In genomic region chr4:25154594-25155265, GRCh38 we compare ENCODE assay signal across 21 cellular contexts. TPM values are rescaled to one million over a fixed set of nuclear protein-coding genes. Genes with fewer than 3 reads are reported as not detected.
DNase-seq lines count a peak whose midpoint lies in the region; TF ChIP-seq lines count a peak whose summit lies in the region.
"Had no signal": no experiment of that assay in that cellular context is flagged by ENCODE, and none has a peak within 500 bp of the region (broad histone marks: within the 10 kb centered on the region; RNA-seq: fewer than 3 reads in every experiment).

No MANE protein-coding gene starts in this region.

- no peak overlapping the region for H3K4me3 Mint-ChIP-seq in nephron
- H3K4me3 Mint-ChIP-seq in activated CD4-positive, alpha-beta memory T cell treated with anti-CD3 and anti-CD28 coated beads, Interleukin-2, amount 10 ng/mL, durations not matched to agents 7 days and 5 days: no peak overlapping the region
- H3K4me3 Mint-ChIP-seq: activated naive CD4-positive, alpha-beta T cell treated with anti-CD3 and anti-CD28 coated beads for 36 hours; IgD-negative memory B cell; memory B cell; neural crest cell had no signal

- peaks cover 9% of the 10 kb centered on the region; the same call in 1 of the 2 replicates for H3K79me2 ChIP-seq in PC-9 (ENCODE audit: low read depth)

- TF ChIP-seq CTCF in epithelial cell of proximal tubule (conservative IDR thresholded peaks at IDR 0.05; ENCODE audit: low read depth, low read length) (no peak), nephron (IDR thresholded peaks at IDR 0.05; ENCODE audit: unreplicated experiment in 3 of 3) (no peak), PC-9 (conservative IDR thresholded peaks at IDR 0.05) (no peak)

- DNase-seq in DMS53 (lab: John Stamatoyannopoulos, UW) (peak; percentile 87), NCI-H526 (lab: John Stamatoyannopoulos, UW) (peak; percentile 31 to 61), epithelial cell of proximal tubule (ENCODE audit: low read depth) (no peak), PC-9 (no peak), NCI-H345 (lab: John Stamatoyannopoulos, UW) (no peak)
- no peak for DNase-seq in activated naive CD4-positive, alpha-beta T cell (lab: John Stamatoyannopoulos, UW)
- DNase-seq in activated CD4-positive, alpha-beta memory T cell treated with anti-CD3 and anti-CD28 coated beads, Interleukin-2, amount 10 ng/mL, durations not matched to agents 7 days and 5 days: no peak
- DNase-seq: activated CD4-positive, alpha-beta T cell treated with anti-CD3 and anti-CD28 coated beads, Interleukin-2, amount 50 U/mL, for 1 hour; activated naive CD4-positive, alpha-beta T cell treated with anti-CD3 and anti-CD28 coated beads for 36 hours; DMS79; effector memory CD4-positive, alpha-beta T cell; HCEC 1CT; MM.1S; NCI-H1694; NCI-H226; SW 1271 had no signal

- H3K9me2 ChIP-seq in PC-9 (ENCODE audit: insufficient read depth): no peaks in the 10 kb centered on the region

- H3K4me3 ChIP-seq in epithelial cell of proximal tubule (ENCODE audit: low read depth, low read length) (peak overlapping the region; percentile 8), PC-9 (no peak overlapping the region)
- H3K4me3 ChIP-seq: ascending aorta had no signal

- H3K27ac ChIP-seq in PC-9: no peak overlapping the region
- H3K27ac ChIP-seq: ascending aorta had no signal

- peaks cover 14% of the 10 kb centered on the region; the same call in 1 of the 2 replicates for H3K4me1 ChIP-seq in PC-9 (replicated peaks; ENCODE audit: insufficient read depth)
- H3K4me1 ChIP-seq: ascending aorta had no signal

- peaks cover 7% of the 10 kb centered on the region for H3K4me1 Mint-ChIP-seq in nephron
- H3K4me1 Mint-ChIP-seq in activated CD4-positive, alpha-beta memory T cell treated with anti-CD3 and anti-CD28 coated beads, Interleukin-2, amount 10 ng/mL, durations not matched to agents 7 days and 5 days: peaks cover 17% of the 10 kb centered on the region

- H3F3A ChIP-seq in PC-9 (ENCODE audit: insufficient read depth, low read depth): peaks cover 7% of the 10 kb centered on the region; the same call in 1 of the 2 replicates

- H3K36me3 ChIP-seq in PC-9 (ENCODE audit: low read depth): no peaks in the 10 kb centered on the region

- no peaks in the 10 kb centered on the region for H3K9me3 Mint-ChIP-seq in nephron
- H3K9me3 Mint-ChIP-seq in activated CD4-positive, alpha-beta memory T cell treated with anti-CD3 and anti-CD28 coated beads, Interleukin-2, amount 10 ng/mL, durations not matched to agents 7 days and 5 days: no peaks in the 10 kb centered on the region
- H3K9me3 Mint-ChIP-seq: activated naive CD4-positive, alpha-beta T cell treated with anti-CD3 and anti-CD28 coated beads for 36 hours; IgD-negative memory B cell; memory B cell; neural crest cell had no signal

- CTCF ChIA-PET in PC-9 (lab: Charles Lee): no interaction called here
- CTCF ChIA-PET in activated CD4-positive, alpha-beta memory T cell treated with anti-CD3 and anti-CD28 coated beads, Interleukin-2, amount 10 ng/mL, durations not matched to agents 7 days and 5 days (lab: Charles Lee): interaction anchor here (1.0 to 1.8 kb wide), 2 partner anchors 10 to 157 kb away, joined by 3 to 7 read pairs; no protein-coding TSS in a partner anchor

- intact Hi-C loops in PC-9 (cut with micrococcal nuclease; ENCODE audit: unreplicated experiment): loop anchor here (5.0 kb wide), 1 partner anchor 213 kb away; no protein-coding TSS in a partner anchor

- no peaks in the 10 kb centered on the region for H3K27me3 ChIP-seq in PC-9 (ENCODE audit: insufficient read depth, low read depth)
- H3K27me3 ChIP-seq: ascending aorta had no signal

- H3K27me3 Mint-ChIP-seq in nephron (ENCODE audit: low read depth): no peaks in the 10 kb centered on the region
- no peaks in the 10 kb centered on the region for H3K27me3 Mint-ChIP-seq in activated CD4-positive, alpha-beta memory T cell treated with anti-CD3 and anti-CD28 coated beads, Interleukin-2, amount 10 ng/mL, durations not matched to agents 7 days and 5 days
- H3K27me3 Mint-ChIP-seq: IgD-negative memory B cell, memory B cell had no signal

- H4K20me1 ChIP-seq in PC-9 (ENCODE audit: insufficient read depth): no peaks in the 10 kb centered on the region

- BruUV-seq in PC-9 (replicated peaks; lab: Mats Ljungman, UMichigan): no TSS peak

- peak overlapping the region; percentile 63 to 92 (median 86) for H3K27ac Mint-ChIP-seq in nephron
- no peak overlapping the region for H3K27ac Mint-ChIP-seq in activated CD4-positive, alpha-beta memory T cell treated with anti-CD3 and anti-CD28 coated beads, Interleukin-2, amount 10 ng/mL, durations not matched to agents 7 days and 5 days
- H3K27ac Mint-ChIP-seq: activated naive CD4-positive, alpha-beta T cell treated with anti-CD3 and anti-CD28 coated beads for 36 hours; IgD-negative memory B cell; memory B cell had no signal

- H3K9me3 ChIP-seq in PC-9 (ENCODE audit: insufficient read depth, low read depth): no peaks in the 10 kb centered on the region
- H3K9me3 ChIP-seq: ascending aorta had no signal

- POLR2A ChIA-PET in PC-9 (lab: Charles Lee; ENCODE audit: unreplicated experiment): no interaction called here
- POLR2A ChIA-PET in activated CD4-positive, alpha-beta memory T cell treated with anti-CD3 and anti-CD28 coated beads, Interleukin-2, amount 10 ng/mL, durations not matched to agents 7 days and 5 days (lab: Charles Lee): interaction anchor here (0.9 kb wide), 1 partner anchor 81 kb away, joined by 3 read pairs; no protein-coding TSS in a partner anchor

- H2AFZ ChIP-seq in PC-9: no peak overlapping the region

- peaks cover 4% of the 10 kb centered on the region for H3K36me3 Mint-ChIP-seq in nephron (ENCODE audit: low read depth)
- peaks cover 29% of the 10 kb centered on the region for H3K36me3 Mint-ChIP-seq in activated CD4-positive, alpha-beta memory T cell treated with anti-CD3 and anti-CD28 coated beads, Interleukin-2, amount 10 ng/mL, durations not matched to agents 7 days and 5 days (ENCODE audit: low read depth)

- H3K4me2 ChIP-seq in PC-9: no peak overlapping the region

RNA-seq across cellular contexts. Expression of gene SEPSECS, which starts 5.5 kb away (rescaled TPM):
- total RNA-seq in epithelial cell of proximal tubule (4.3 and 4.8 TPM in 2 replicates), PC-9 (2021) (9.1 and 11.3 TPM in 2 replicates)
- 10 to 100 TPM; 15.1 to 15.2 TPM for total RNA-seq in activated CD4-positive, alpha-beta memory T cell treated with anti-CD3 and anti-CD28 coated beads, Interleukin-2, amount 10 ng/mL, durations not matched to agents 7 days and 5 days

Comparison
In these comparisons a context has a peak if more than half of its experiments do, and no peak if none do; other contexts are left out.
1. DNase-seq: peak in DMS53 (single experiment) and NCI-H526 (2 of 2); none in epithelial cell of proximal tubule (single experiment), activated naive CD4-positive, alpha-beta T cell (0 of 4), PC-9 (0 of 2), NCI-H345 (single experiment) and activated CD4-positive, alpha-beta memory T cell treated with anti-CD3 and anti-CD28 coated beads, Interleukin-2, amount 10 ng/mL, durations not matched to agents 7 days and 5 days (single experiment).